Comparison of ENCODE assay signal across 1 cellular context in genomic region chr21:15027056-15027455, GRCh38.
TF ChIP-seq lines count a peak whose summit lies in the region.

No MANE protein-coding gene starts in this region.

TF ChIP-seq in A549, 52 proteins besides CTCF, POLR2A, EP300 and RAD21 (continued from another document):
- TF ChIP-seq HOXA7 (CRISPR knock-in tag; IDR thresholded peaks at IDR 0.05) (no peak), NPAS2 (CRISPR knock-in tag; IDR thresholded peaks at IDR 0.05; ENCODE audit: borderline replicate concordance) (no peak), HEYL (CRISPR knock-in tag; IDR thresholded peaks at IDR 0.05) (no peak), KDM5A (IDR thresholded peaks at IDR 0.05) (no peak), REST (IDR thresholded peaks at IDR 0.05) (no peak), SMC3 (IDR thresholded peaks at IDR 0.05) (no peak), TP53 (CRISPR knock-in tag; IDR thresholded peaks at IDR 0.05) (no peak), FOSB (CRISPR knock-in tag; IDR thresholded peaks at IDR 0.05) (no peak), E2F6 (IDR thresholded peaks at IDR 0.05; ENCODE audit: borderline replicate concordance, low read depth) (no peak), RNF2 (IDR thresholded peaks at IDR 0.05; ENCODE audit: borderline replicate concordance, low read depth) (no peak), ZFP36 (IDR thresholded peaks at IDR 0.05; ENCODE audit: borderline replicate concordance, partially characterized antibody) (no peak), BCL3 (IDR thresholded peaks at IDR 0.05) (no peak), MAX (IDR thresholded peaks at IDR 0.05) (no peak), TFCP2L1 (CRISPR knock-in tag; IDR thresholded peaks at IDR 0.05) (no peak)
TF ChIP-seq in A549: peak in this region for 0.
